Comparison of ENCODE assay signal across 2 cellular contexts in the genomic region with DNA sequence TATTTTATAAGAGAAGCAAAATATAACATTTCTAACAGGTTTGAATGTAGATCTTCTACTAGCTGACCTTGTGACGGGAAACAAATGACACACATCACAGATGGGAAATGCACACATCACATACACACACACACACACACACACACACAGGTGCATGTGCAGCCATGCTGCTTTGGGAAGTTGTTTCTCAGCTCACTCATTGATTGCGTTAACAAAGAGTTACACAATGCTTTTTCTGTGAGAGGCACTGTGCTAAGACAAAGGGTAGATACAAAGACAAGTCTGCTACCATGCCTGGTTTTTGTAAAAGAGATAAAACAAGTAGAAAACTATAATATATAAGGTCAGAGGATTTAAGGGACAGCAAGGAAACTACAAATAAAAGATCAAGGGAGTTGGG.
TF ChIP-seq lines count a peak whose summit lies in the region.

No MANE protein-coding gene starts in this region.

TF ChIP-seq in GM23338, 12 proteins besides CTCF, POLR2A, EP300 and RAD21:
- TF ChIP-seq ZNF331 (CRISPR knock-in tag; IDR thresholded peaks at IDR 0.05; ENCODE audit: low read depth) (no peak), ZNF114 (CRISPR knock-in tag; IDR thresholded peaks at IDR 0.05) (no peak)
- TF ChIP-seq, protein P1, sequence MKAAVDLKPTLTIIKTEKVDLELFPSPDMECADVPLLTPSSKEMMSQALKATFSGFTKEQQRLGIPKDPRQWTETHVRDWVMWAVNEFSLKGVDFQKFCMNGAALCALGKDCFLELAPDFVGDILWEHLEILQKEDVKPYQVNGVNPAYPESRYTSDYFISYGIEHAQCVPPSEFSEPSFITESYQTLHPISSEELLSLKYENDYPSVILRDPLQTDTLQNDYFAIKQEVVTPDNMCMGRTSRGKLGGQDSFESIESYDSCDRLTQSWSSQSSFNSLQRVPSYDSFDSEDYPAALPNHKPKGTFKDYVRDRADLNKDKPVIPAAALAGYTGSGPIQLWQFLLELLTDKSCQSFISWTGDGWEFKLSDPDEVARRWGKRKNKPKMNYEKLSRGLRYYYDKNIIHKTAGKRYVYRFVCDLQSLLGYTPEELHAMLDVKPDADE (IDR thresholded peaks at IDR 0.05) = no peak
- TF ChIP-seq, protein P2, sequence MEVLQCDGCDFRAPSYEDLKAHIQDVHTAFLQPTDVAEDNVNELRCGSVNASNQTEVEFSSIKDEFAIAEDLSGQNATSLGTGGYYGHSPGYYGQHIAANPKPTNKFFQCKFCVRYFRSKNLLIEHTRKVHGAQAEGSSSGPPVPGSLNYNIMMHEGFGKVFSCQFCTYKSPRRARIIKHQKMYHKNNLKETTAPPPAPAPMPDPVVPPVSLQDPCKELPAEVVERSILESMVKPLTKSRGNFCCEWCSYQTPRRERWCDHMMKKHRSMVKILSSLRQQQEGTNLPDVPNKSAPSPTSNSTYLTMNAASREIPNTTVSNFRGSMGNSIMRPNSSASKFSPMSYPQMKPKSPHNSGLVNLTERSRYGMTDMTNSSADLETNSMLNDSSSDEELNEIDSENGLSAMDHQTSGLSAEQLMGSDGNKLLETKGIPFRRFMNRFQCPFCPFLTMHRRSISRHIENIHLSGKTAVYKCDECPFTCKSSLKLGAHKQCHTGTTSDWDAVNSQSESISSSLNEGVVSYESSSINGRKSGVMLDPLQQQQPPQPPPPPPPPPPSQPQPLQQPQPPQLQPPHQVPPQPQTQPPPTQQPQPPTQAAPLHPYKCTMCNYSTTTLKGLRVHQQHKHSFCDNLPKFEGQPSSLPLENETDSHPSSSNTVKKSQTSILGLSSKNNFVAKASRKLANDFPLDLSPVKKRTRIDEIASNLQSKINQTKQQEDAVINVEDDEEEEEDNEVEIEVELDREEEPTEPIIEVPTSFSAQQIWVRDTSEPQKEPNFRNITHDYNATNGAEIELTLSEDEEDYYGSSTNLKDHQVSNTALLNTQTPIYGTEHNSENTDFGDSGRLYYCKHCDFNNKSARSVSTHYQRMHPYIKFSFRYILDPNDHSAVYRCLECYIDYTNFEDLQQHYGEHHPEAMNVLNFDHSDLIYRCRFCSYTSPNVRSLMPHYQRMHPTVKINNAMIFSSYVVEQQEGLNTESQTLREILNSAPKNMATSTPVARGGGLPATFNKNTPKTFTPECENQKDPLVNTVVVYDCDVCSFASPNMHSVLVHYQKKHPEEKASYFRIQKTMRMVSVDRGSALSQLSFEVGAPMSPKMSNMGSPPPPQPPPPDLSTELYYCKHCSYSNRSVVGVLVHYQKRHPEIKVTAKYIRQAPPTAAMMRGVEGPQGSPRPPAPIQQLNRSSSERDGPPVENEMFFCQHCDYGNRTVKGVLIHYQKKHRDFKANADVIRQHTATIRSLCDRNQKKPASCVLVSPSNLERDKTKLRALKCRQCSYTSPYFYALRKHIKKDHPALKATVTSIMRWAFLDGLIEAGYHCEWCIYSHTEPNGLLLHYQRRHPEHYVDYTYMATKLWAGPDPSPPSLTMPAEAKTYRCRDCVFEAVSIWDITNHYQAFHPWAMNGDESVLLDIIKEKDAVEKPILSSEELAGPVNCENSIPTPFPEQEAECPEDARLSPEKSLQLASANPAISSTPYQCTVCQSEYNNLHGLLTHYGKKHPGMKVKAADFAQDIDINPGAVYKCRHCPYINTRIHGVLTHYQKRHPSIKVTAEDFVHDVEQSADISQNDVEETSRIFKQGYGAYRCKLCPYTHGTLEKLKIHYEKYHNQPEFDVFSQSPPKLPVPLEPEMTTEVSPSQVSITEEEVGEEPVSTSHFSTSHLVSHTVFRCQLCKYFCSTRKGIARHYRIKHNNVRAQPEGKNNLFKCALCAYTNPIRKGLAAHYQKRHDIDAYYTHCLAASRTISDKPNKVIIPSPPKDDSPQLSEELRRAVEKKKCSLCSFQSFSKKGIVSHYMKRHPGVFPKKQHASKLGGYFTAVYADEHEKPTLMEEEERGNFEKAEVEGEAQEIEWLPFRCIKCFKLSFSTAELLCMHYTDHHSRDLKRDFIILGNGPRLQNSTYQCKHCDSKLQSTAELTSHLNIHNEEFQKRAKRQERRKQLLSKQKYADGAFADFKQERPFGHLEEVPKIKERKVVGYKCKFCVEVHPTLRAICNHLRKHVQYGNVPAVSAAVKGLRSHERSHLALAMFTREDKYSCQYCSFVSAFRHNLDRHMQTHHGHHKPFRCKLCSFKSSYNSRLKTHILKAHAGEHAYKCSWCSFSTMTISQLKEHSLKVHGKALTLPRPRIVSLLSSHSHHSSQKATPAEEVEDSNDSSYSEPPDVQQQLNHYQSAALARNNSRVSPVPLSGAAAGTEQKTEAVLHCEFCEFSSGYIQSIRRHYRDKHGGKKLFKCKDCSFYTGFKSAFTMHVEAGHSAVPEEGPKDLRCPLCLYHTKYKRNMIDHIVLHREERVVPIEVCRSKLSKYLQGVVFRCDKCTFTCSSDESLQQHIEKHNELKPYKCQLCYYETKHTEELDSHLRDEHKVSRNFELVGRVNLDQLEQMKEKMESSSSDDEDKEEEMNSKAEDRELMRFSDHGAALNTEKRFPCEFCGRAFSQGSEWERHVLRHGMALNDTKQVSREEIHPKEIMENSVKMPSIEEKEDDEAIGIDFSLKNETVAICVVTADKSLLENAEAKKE (CRISPR knock-in tag; IDR thresholded peaks at IDR 0.05) = no peak

TF ChIP-seq in H1, 55 proteins besides CTCF, POLR2A, EP300 and RAD21:
- TF ChIP-seq, protein P3, sequence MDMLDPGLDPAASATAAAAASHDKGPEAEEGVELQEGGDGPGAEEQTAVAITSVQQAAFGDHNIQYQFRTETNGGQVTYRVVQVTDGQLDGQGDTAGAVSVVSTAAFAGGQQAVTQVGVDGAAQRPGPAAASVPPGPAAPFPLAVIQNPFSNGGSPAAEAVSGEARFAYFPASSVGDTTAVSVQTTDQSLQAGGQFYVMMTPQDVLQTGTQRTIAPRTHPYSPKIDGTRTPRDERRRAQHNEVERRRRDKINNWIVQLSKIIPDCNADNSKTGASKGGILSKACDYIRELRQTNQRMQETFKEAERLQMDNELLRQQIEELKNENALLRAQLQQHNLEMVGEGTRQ (IDR thresholded peaks at IDR 0.05; ENCODE audit: low read length) = no peak
- TF ChIP-seq, protein P4, sequence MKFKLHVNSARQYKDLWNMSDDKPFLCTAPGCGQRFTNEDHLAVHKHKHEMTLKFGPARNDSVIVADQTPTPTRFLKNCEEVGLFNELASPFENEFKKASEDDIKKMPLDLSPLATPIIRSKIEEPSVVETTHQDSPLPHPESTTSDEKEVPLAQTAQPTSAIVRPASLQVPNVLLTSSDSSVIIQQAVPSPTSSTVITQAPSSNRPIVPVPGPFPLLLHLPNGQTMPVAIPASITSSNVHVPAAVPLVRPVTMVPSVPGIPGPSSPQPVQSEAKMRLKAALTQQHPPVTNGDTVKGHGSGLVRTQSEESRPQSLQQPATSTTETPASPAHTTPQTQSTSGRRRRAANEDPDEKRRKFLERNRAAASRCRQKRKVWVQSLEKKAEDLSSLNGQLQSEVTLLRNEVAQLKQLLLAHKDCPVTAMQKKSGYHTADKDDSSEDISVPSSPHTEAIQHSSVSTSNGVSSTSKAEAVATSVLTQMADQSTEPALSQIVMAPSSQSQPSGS (IDR thresholded peaks at IDR 0.05; ENCODE audit: low read length) = no peak
- TF ChIP-seq POLR2AphosphoS5 (IDR thresholded peaks at IDR 0.05; ENCODE audit: low read depth, low read length) (no peak), SRF (IDR thresholded peaks at IDR 0.05; ENCODE audit: low read depth, low read length) (no peak), SIN3A (conservative IDR thresholded peaks at IDR 0.05 in 1 of 2, IDR thresholded peaks at IDR 0.05 in 1 of 2; ENCODE audit: low read depth in 1 of 2, low read length in 2 of 2) (no peak), CEBPB (IDR thresholded peaks at IDR 0.05; ENCODE audit: low read depth, low read length) (no peak)
- TF ChIP-seq, protein P5, sequence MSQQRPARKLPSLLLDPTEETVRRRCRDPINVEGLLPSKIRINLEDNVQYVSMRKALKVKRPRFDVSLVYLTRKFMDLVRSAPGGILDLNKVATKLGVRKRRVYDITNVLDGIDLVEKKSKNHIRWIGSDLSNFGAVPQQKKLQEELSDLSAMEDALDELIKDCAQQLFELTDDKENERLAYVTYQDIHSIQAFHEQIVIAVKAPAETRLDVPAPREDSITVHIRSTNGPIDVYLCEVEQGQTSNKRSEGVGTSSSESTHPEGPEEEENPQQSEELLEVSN (IDR thresholded peaks at IDR 0.05) = no peak
